In genomic region chr19:45153339-45154063, GRCh38 we compare ENCODE assay signal across 8 cellular contexts. TPM values are rescaled to one million over a fixed set of nuclear protein-coding genes. Genes with fewer than 3 reads are reported as not detected.
DNase-seq lines count a peak whose midpoint lies in the region; ATAC-seq, FAIRE-seq and TF ChIP-seq lines count a peak whose summit lies in the region.

No MANE protein-coding gene starts in this region.

- H3K27me3 ChIP-seq in iPS-20b (ENCODE audit: insufficient read depth, low read length), result peaks cover 71% of the 10 kb centered on the region
- H3K27me3 ChIP-seq in small intestine (ENCODE audit: control insufficient read depth in 2 of 2, insufficient read depth in 2 of 2, low read length in 2 of 2), result peaks cover 0 to 4% of the 10 kb centered on the region in 2 donors

- H3K36me3 ChIP-seq in iPS-20b (ENCODE audit: insufficient read depth, low read depth, low read length) (no peaks in the 10 kb centered on the region), small intestine (ENCODE audit: control insufficient read depth in 2 of 2, insufficient read depth in 2 of 2, low read length in 2 of 2) (no peaks in the 10 kb centered on the region)

- no peak overlapping the region for H3K4me3 ChIP-seq in astrocyte of the spinal cord (ENCODE audit: low read depth, low read length)
- peak overlapping the region; percentile 51 for H3K4me3 ChIP-seq in iPS-20b (ENCODE audit: low read length)
- H3K4me3 ChIP-seq in small intestine (ENCODE audit: low read depth in 1 of 2, low read length in 2 of 2), result peak overlapping the region; percentile 8 to 37

- ATAC-seq in HG03108 (IDR thresholded peaks at IDR 0.05; ENCODE audit: unreplicated experiment) (no peak), GM21825 (IDR thresholded peaks at IDR 0.05; ENCODE audit: unreplicated experiment) (no peak)

- H3K27ac ChIP-seq in iPS-20b (ENCODE audit: low read length) (no peak overlapping the region), small intestine (ENCODE audit: low read depth in 1 of 2, low read length in 1 of 2) (peak overlapping the region in 1 of 2 donors; percentile 7)

- H3K9me3 ChIP-seq in iPS-20b (ENCODE audit: insufficient read depth, low read depth, low read length), result no peaks in the 10 kb centered on the region
- H3K9me3 ChIP-seq in small intestine (ENCODE audit: control insufficient read depth, low read depth), result no peaks in the 10 kb centered on the region

- H3K4me1 ChIP-seq in iPS-20b (ENCODE audit: insufficient read depth, low read length) (no peaks in the 10 kb centered on the region), small intestine (ENCODE audit: control insufficient read depth in 2 of 2, insufficient read depth in 1 of 2, low read depth in 1 of 2, low read length in 1 of 2) (peaks cover 0 to 2% of the 10 kb centered on the region in 2 donors)

- 2 to 3% (median 2%) methylated on average over 67 to 69 of the region's 69 CpGs for WGBS in small intestine, 3 donors

- FAIRE-seq in small intestine (lab: Jason Lieb, UNC), result no peak

- no peak for TF ChIP-seq CTCF in astrocyte of the spinal cord (IDR thresholded peaks at IDR 0.05; ENCODE audit: low read depth, low read length)

- DNase-seq in CMK (ENCODE audit: low read depth), result peak; percentile 75
- peak; percentile 49 for DNase-seq in RPMI8226
- DNase-seq in astrocyte of the spinal cord (ENCODE audit: low read depth, low spot score), result peak; percentile 23
- DNase-seq in small intestine, result no peak
- no peak for DNase-seq in NCI-H2196 treated with DMSO at 0.1 percent for 48 hours (lab: John Stamatoyannopoulos, UW; ENCODE audit: unreplicated experiment)

- H3K9ac ChIP-seq in iPS-20b (ENCODE audit: low read depth, low read length), result no peak overlapping the region

- in situ Hi-C loops in astrocyte of the spinal cord (cut with HindIII; ENCODE audit: low sequenced_read_pairs), result no loop called here

RNA-seq across cellular contexts. Expression of gene NKPD1, which starts 7.3 kb away (rescaled TPM):
- under 1 TPM in 1 of 3 donors, not detected in 2; 0.09 TPM for polyA plus RNA-seq in small intestine

RNA-seq across cellular contexts. Expression of gene TRAPPC6A, which starts 24.5 kb away (rescaled TPM):
- polyA plus RNA-seq in small intestine, result 10 to 100 TPM; 38.4 to 43.1 (median 40.3) TPM

RNA-seq across cellular contexts. Expression of gene BLOC1S3, which starts 25.1 kb away (rescaled TPM):
- 1 to 10 TPM; 3.6 to 7.8 (median 4.9) TPM for polyA plus RNA-seq in small intestine

Comparison
In these comparisons a context has a peak if more than half of its experiments do, and no peak if none do; other contexts are left out.
1. DNase-seq: peak in CMK (single experiment), RPMI8226 (single experiment) and astrocyte of the spinal cord (single experiment); none in small intestine (single experiment) and NCI-H2196 treated with DMSO at 0.1 percent for 48 hours (single experiment).